Comparison of ENCODE assay signal across 9 cellular contexts in the genomic region with DNA sequence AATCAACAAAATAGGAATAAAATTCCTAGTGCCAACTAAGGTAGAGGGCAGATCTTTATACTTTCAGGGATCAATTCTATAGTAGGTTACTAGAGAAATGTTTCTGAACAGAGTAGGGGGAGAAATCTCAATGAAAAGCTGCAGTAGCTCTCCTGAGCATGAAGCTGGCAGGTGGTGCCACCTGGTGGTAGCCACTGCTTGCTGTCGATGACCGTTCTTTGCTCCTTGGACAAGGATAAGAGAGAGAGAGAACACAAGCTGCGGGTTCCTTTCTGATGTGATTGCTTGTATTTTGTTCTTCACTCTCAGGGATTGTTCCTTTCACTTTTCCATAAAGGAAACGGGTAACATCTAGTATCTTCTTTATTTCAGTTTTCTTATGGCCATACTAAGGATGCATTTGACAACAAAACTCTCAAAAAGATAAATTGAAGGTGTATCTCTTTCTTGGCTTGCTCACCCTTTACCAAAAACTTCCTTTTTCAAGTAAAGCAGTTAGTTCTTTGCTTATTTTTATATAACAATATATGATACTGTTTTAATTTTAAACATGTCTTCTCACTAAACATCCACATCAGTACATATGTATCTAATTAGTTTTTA. TPM values are rescaled to one million over a fixed set of nuclear protein-coding genes. Genes with fewer than 3 reads are reported as not detected.
DNase-seq lines count a peak whose midpoint lies in the region; ATAC-seq and TF ChIP-seq lines count a peak whose summit lies in the region.
"Had no signal": no experiment of that assay in that cellular context is flagged by ENCODE, and none has a peak within 500 bp of the region (broad histone marks: within the 10 kb centered on the region; RNA-seq: fewer than 3 reads in every experiment).

No MANE protein-coding gene starts in this region.

- H3K9ac ChIP-seq in IMR-90 (ENCODE audit: low read depth, low read length): no peak overlapping the region
- no peak overlapping the region for H3K9ac ChIP-seq in neural progenitor cell

- no peaks in the 10 kb centered on the region for H3K79me2 ChIP-seq in neural progenitor cell (ENCODE audit: low read depth)

- TF ChIP-seq RAD21 in IMR-90 (IDR thresholded peaks at IDR 0.05; ENCODE audit: low read length): peak; percentile 93

- H3K4ac ChIP-seq in IMR-90 (ENCODE audit: low read depth, low read length): no peak overlapping the region

- POLR2A ChIA-PET in IMR-90 (lab: Charles Lee; ENCODE audit: unreplicated experiment): no interaction called here

- H3K9me3 ChIP-seq in IMR-90 (ENCODE audit: control insufficient read depth, insufficient read depth, low read length): no peaks in the 10 kb centered on the region
- no peaks in the 10 kb centered on the region for H3K9me3 ChIP-seq in neural progenitor cell (ENCODE audit: low read depth)
- no peaks in the 10 kb centered on the region for H3K9me3 ChIP-seq in upper lobe of left lung

- WGBS in IMR-90 (ENCODE audit: extremely low coverage in 2 of 2, insufficient read length in 1 of 2), 2 experiments: no CpG with 5 or more reads among the region's 4 CpGs
- WGBS in upper lobe of left lung, 2 donors: 0 to 2% methylated on average over 4 of the region's 4 CpGs

- no peaks in the 10 kb centered on the region for H3K4me1 ChIP-seq in IMR-90 (ENCODE audit: control insufficient read depth, insufficient read depth, low read length)
- H3K4me1 ChIP-seq in neural progenitor cell: peaks cover 16% of the 10 kb centered on the region
- peaks cover 0 to 11% (median 2%) of the 10 kb centered on the region in 4 donors for H3K4me1 ChIP-seq in upper lobe of left lung

- TF ChIP-seq CTCF in IMR-90 (conservative IDR thresholded peaks at IDR 0.05; ENCODE audit: low read depth, low read length): peak; percentile 90
- peak; percentile 99 for TF ChIP-seq CTCF in fibroblast of mammary gland (conservative IDR thresholded peaks at IDR 0.05; ENCODE audit: control insufficient read depth, insufficient read depth, low read depth, low read length)
- peak; percentile 98 for TF ChIP-seq CTCF in neural progenitor cell (IDR thresholded peaks at IDR 0.05)
- TF ChIP-seq CTCF in upper lobe of left lung (IDR thresholded peaks at IDR 0.05): peak in 5 of 6 experiments; percentile 59 to 84 (median 71)

- H2AFZ ChIP-seq in IMR-90 (replicated peaks; ENCODE audit: low read length, poor library complexity) (no peak overlapping the region), neural progenitor cell (replicated peaks) (no peak overlapping the region)

- H3K36me3 Mint-ChIP-seq in neural progenitor cell: no peaks in the 10 kb centered on the region

- H2BK15ac ChIP-seq in IMR-90 (ENCODE audit: low read depth, low read length): no peak overlapping the region

- ATAC-seq in GM21381 (IDR thresholded peaks at IDR 0.05; ENCODE audit: unreplicated experiment) (peak; percentile 86), IMR-90 (ENCODE audit: low read depth) (peak; percentile 97), upper lobe of left lung (ENCODE audit: low FRiP score in 2 of 2) (peak; percentile 69 to 74)

- in situ Hi-C loops in IMR-90 (cut with MboI; ENCODE audit: low sequenced_read_pairs): no loop called here

- DNase-seq in DMS114 treated with DMSO at 0.1 percent for 48 hours (lab: John Stamatoyannopoulos, UW; ENCODE audit: unreplicated experiment) (peak; percentile 71), IMR-90 (peak; percentile 80), OCI-M2 (lab: John Stamatoyannopoulos, UW; ENCODE audit: unreplicated experiment) (peak; percentile 57), activated T-cell treated with anti-CD3 and anti-CD28 coated beads for 4 hours (peak; percentile 48), fibroblast of mammary gland (ENCODE audit: low read depth) (peak; percentile 79), neural progenitor cell (ENCODE audit: low spot score) (peak; percentile 89), upper lobe of left lung (peak in 1 of 2 donors; percentile 74)

- H3K27ac ChIP-seq in IMR-90 (ENCODE audit: insufficient read depth, low read length): no peak overlapping the region
- no peak overlapping the region for H3K27ac ChIP-seq in neural progenitor cell
- H3K27ac ChIP-seq in upper lobe of left lung: no peak overlapping the region

- H3K18ac ChIP-seq in IMR-90 (ENCODE audit: low read depth, low read length): no peak overlapping the region

- no peaks in the 10 kb centered on the region for H3K27me3 Mint-ChIP-seq in neural progenitor cell (ENCODE audit: insufficient read depth, low read depth)

- intact Hi-C loops in IMR-90 (cut with micrococcal nuclease): loop anchor here (1.0 to 5.0 kb wide), 4 partner anchors 163 to 936 kb away; no protein-coding TSS in a partner anchor

- no peaks in the 10 kb centered on the region for H3F3A ChIP-seq in neural progenitor cell (ENCODE audit: low read depth)

- H3K79me1 ChIP-seq in IMR-90 (ENCODE audit: low read depth in 1 of 2, low read length in 2 of 2): no peaks in the 10 kb centered on the region

- peaks cover 18% of the 10 kb centered on the region for H3K27me3 ChIP-seq in IMR-90 (ENCODE audit: control insufficient read depth, insufficient read depth, low read length)
- no peaks in the 10 kb centered on the region for H3K27me3 ChIP-seq in neural progenitor cell
- no peaks in the 10 kb centered on the region for H3K27me3 ChIP-seq in upper lobe of left lung

- H2BK20ac ChIP-seq in IMR-90 (ENCODE audit: low read depth, low read length): no peak overlapping the region

- H2AK9ac ChIP-seq in IMR-90 (replicated peaks; ENCODE audit: low read depth, low read length, poor library complexity): no peak overlapping the region

- TF ChIP-seq EP300 in upper lobe of left lung (IDR thresholded peaks at IDR 0.05): no peak

- peaks cover 15% of the 10 kb centered on the region for H3K4me1 Mint-ChIP-seq in neural progenitor cell
- H3K4me1 Mint-ChIP-seq: central memory CD8-positive, alpha-beta T cell had no signal

- no peak overlapping the region for H2BK5ac ChIP-seq in IMR-90 (ENCODE audit: low read depth, low read length, poor library complexity, severe bottlenecking)

- no peak for TF ChIP-seq POLR2A in IMR-90 (IDR thresholded peaks at IDR 0.05; ENCODE audit: low read depth, low read length)
- no peak for TF ChIP-seq POLR2A in upper lobe of left lung (IDR thresholded peaks at IDR 0.05)

- H4K5ac ChIP-seq in IMR-90 (ENCODE audit: low read depth, low read length): no peak overlapping the region

- H4K20me1 ChIP-seq in IMR-90 (ENCODE audit: insufficient read depth, low read length) (no peaks in the 10 kb centered on the region), neural progenitor cell (ENCODE audit: low read depth) (no peaks in the 10 kb centered on the region)

- H2BK120ac ChIP-seq in IMR-90 (ENCODE audit: low read depth, low read length): no peak overlapping the region

- CTCF ChIA-PET in IMR-90 (lab: Yijun Ruan, JAX): interaction anchor here (0.9 to 1.7 kb wide), 16 partner anchors 9 to 168 kb away, joined by 3 to 18 read pairs (median 4); a partner anchor contains a TSS

- H3K4me2 ChIP-seq in IMR-90 (ENCODE audit: low read depth, low read length): no peak overlapping the region
- no peak overlapping the region for H3K4me2 ChIP-seq in neural progenitor cell

- no peak overlapping the region for H2AK5ac ChIP-seq in IMR-90 (ENCODE audit: low read depth, low read length)

- H4K91ac ChIP-seq in IMR-90 (ENCODE audit: insufficient read depth, low read depth, low read length): no peak overlapping the region

- no peak overlapping the region for H3K56ac ChIP-seq in IMR-90 (ENCODE audit: extremely low read depth, insufficient read depth, low read length)

- no peak overlapping the region for H3K23ac ChIP-seq in IMR-90 (ENCODE audit: low read depth, low read length)

- no peaks in the 10 kb centered on the region for H3K9me1 ChIP-seq in IMR-90 (ENCODE audit: insufficient read depth, low read length)

- no peak overlapping the region for H4K8ac ChIP-seq in IMR-90 (ENCODE audit: low read depth in 2 of 2, low read length in 2 of 2)

- no peak overlapping the region for H3K4me3 Mint-ChIP-seq in neural progenitor cell
- H3K4me3 Mint-ChIP-seq: central memory CD8-positive, alpha-beta T cell had no signal

- H3K27ac Mint-ChIP-seq in neural progenitor cell: no peak overlapping the region

- no peaks in the 10 kb centered on the region for H3K36me3 ChIP-seq in IMR-90 (ENCODE audit: control insufficient read depth, insufficient read depth, low read length)
- no peaks in the 10 kb centered on the region for H3K36me3 ChIP-seq in neural progenitor cell
- no peaks in the 10 kb centered on the region for H3K36me3 ChIP-seq in upper lobe of left lung

- dilution Hi-C loops in IMR-90 (cut with HindIII; ENCODE audit: low sequenced_read_pairs, unreplicated experiment): loop anchor here (25.0 kb wide), 1 partner anchor 166 kb away; no protein-coding TSS in a partner anchor

- no peaks in the 10 kb centered on the region for H3K9me3 Mint-ChIP-seq in neural progenitor cell
- H3K9me3 Mint-ChIP-seq: central memory CD8-positive, alpha-beta T cell had no signal

- H3K4me3 ChIP-seq in IMR-90 (ENCODE audit: insufficient read depth, low read depth, low read length): no peak overlapping the region
- no peak overlapping the region for H3K4me3 ChIP-seq in fibroblast of mammary gland (ENCODE audit: control insufficient read depth, low read depth, low read length)
- H3K4me3 ChIP-seq in neural progenitor cell: no peak overlapping the region
- H3K4me3 ChIP-seq in upper lobe of left lung: no peak overlapping the region

- no TSS peak for BruUV-seq in IMR-90 (replicated peaks; lab: Mats Ljungman, UMichigan)

- H3K14ac ChIP-seq in IMR-90 (replicated peaks; ENCODE audit: low read depth, low read length): no peak overlapping the region

TF ChIP-seq in IMR-90, 13 proteins besides CTCF, POLR2A, EP300 and RAD21:
- peak; percentile 96 for TF ChIP-seq SMC3 (IDR thresholded peaks at IDR 0.05; ENCODE audit: low read depth, low read length)
- TF ChIP-seq FOS (IDR thresholded peaks at IDR 0.05; ENCODE audit: low read depth, low read length): no peak

RNA-seq across cellular contexts. Expression of a gene that starts 18.6 kb away (rescaled TPM):
- total RNA-seq in IMR-90 (2012; rRNA removed) (28.5 and 48.0 TPM in 2 replicates), neural progenitor cell (ENCODE audit: low replicate concordance) (51.7 and 80.4 TPM in 2 replicates), upper lobe of left lung (10 to 100 TPM; 23.4 to 34.3 (median 30.7) TPM)
- 23.4 and 24.8 TPM in 2 replicates for polyA plus RNA-seq in IMR-90 (2012; rRNA removed)
- polyA plus RNA-seq in IMR-90 (2012; cell fraction: cytosol; rRNA removed): 16.8 and 33.2 TPM in 2 replicates
- 3.4 and 5.3 TPM in 2 replicates for polyA plus RNA-seq in IMR-90 (2012; cell fraction: nucleus; rRNA removed; ENCODE audit: low replicate concordance)
